ENCODE assay signal across 8 cellular contexts in genomic region chr18:23437357-23438045, GRCh38. TPM values are rescaled to one million over a fixed set of nuclear protein-coding genes. Genes with fewer than 3 reads are reported as not detected.
DNase-seq lines count a peak whose midpoint lies in the region; ATAC-seq lines count a peak whose summit lies in the region.

No MANE protein-coding gene starts in this region.

- H3K9me3 Mint-ChIP-seq in activated CD4-positive, alpha-beta T cell treated with anti-CD3 and anti-CD28 coated beads, Interleukin-2, amount 10 ng/mL, durations not matched to agents 7 days and 5 days: no peaks in the 10 kb centered on the region

- peaks cover 22% of the 10 kb centered on the region for H3K4me1 Mint-ChIP-seq in activated CD4-positive, alpha-beta T cell treated with anti-CD3 and anti-CD28 coated beads, Interleukin-2, amount 10 ng/mL, durations not matched to agents 7 days and 5 days

- CTCF ChIA-PET in activated CD4-positive, alpha-beta T cell treated with anti-CD3 and anti-CD28 coated beads, Interleukin-2, amount 10 ng/mL, durations not matched to agents 7 days and 5 days (lab: Charles Lee): no interaction called here

- H3K27ac Mint-ChIP-seq in activated CD4-positive, alpha-beta T cell treated with anti-CD3 and anti-CD28 coated beads, Interleukin-2, amount 10 ng/mL, durations not matched to agents 7 days and 5 days: peak overlapping the region; percentile 80

- H3K27me3 Mint-ChIP-seq in activated CD4-positive, alpha-beta T cell treated with anti-CD3 and anti-CD28 coated beads, Interleukin-2, amount 10 ng/mL, durations not matched to agents 7 days and 5 days: peaks cover 2% of the 10 kb centered on the region

- ATAC-seq in GM18873 (IDR thresholded peaks at IDR 0.05; ENCODE audit: low FRiP score, unreplicated experiment) (peak; percentile 56), HG03139 (IDR thresholded peaks at IDR 0.05; ENCODE audit: unreplicated experiment) (peak; percentile 98)

- POLR2A ChIA-PET in activated CD4-positive, alpha-beta T cell treated with anti-CD3 and anti-CD28 coated beads, Interleukin-2, amount 10 ng/mL, durations not matched to agents 7 days and 5 days (lab: Charles Lee): interaction anchor here (0.7 kb wide), 1 partner anchor 65 kb away, joined by 4 read pairs; no protein-coding TSS in a partner anchor

- DNase-seq in AML-193 (lab: John Stamatoyannopoulos, UW) (peak; percentile 31 to 44), NCI-H446 treated with DMSO at 0.1 percent for 48 hours (lab: John Stamatoyannopoulos, UW) (peak; percentile 39), cortex of kidney (lab: John Stamatoyannopoulos, UW) (peak; percentile 19), left kidney (ENCODE audit: low read depth, low spot score) (peak; percentile 92)
- peak; percentile 78 for DNase-seq in activated CD4-positive, alpha-beta T cell treated with anti-CD3 and anti-CD28 coated beads, Interleukin-2, amount 10 ng/mL, durations not matched to agents 7 days and 5 days
- peak; percentile 77 for DNase-seq in stimulated activated CD4-positive, alpha-beta T cell treated with anti-CD3 and anti-CD28 coated beads, Interleukin-1b, Interleukin-23, amount 100 ng/mL, for 48 hours

- H3K4me3 Mint-ChIP-seq in activated CD4-positive, alpha-beta T cell treated with anti-CD3 and anti-CD28 coated beads, Interleukin-2, amount 10 ng/mL, durations not matched to agents 7 days and 5 days: peak overlapping the region; percentile 88

- no peaks in the 10 kb centered on the region for H3K36me3 Mint-ChIP-seq in activated CD4-positive, alpha-beta T cell treated with anti-CD3 and anti-CD28 coated beads, Interleukin-2, amount 10 ng/mL, durations not matched to agents 7 days and 5 days (ENCODE audit: low read depth)

RNA-seq across cellular contexts. Expression of gene RIOK3, which starts 15.6 kb away (rescaled TPM):
- total RNA-seq in activated CD4-positive, alpha-beta T cell treated with anti-CD3 and anti-CD28 coated beads, Interleukin-2, amount 10 ng/mL, durations not matched to agents 7 days and 5 days: 10 to 100 TPM; 55.4 to 69.3 TPM

Comparison
In these comparisons a context has a peak if more than half of its experiments do, and no peak if none do; other contexts are left out.
1. Peak in every context shown above with its lines: DNase-seq and ATAC-seq.
2. DNase-seq: peak in every context shown above with its lines; median percentile 92 in left kidney; 78 in activated CD4-positive, alpha-beta T cell treated with anti-CD3 and anti-CD28 coated beads, Interleukin-2, amount 10 ng/mL, durations not matched to agents 7 days and 5 days; 77 in stimulated activated CD4-positive, alpha-beta T cell treated with anti-CD3 and anti-CD28 coated beads, Interleukin-1b, Interleukin-23, amount 100 ng/mL, for 48 hours; 39 in NCI-H446 treated with DMSO at 0.1 percent for 48 hours; 38 in AML-193; 19 in cortex of kidney.